In the genomic region with DNA sequence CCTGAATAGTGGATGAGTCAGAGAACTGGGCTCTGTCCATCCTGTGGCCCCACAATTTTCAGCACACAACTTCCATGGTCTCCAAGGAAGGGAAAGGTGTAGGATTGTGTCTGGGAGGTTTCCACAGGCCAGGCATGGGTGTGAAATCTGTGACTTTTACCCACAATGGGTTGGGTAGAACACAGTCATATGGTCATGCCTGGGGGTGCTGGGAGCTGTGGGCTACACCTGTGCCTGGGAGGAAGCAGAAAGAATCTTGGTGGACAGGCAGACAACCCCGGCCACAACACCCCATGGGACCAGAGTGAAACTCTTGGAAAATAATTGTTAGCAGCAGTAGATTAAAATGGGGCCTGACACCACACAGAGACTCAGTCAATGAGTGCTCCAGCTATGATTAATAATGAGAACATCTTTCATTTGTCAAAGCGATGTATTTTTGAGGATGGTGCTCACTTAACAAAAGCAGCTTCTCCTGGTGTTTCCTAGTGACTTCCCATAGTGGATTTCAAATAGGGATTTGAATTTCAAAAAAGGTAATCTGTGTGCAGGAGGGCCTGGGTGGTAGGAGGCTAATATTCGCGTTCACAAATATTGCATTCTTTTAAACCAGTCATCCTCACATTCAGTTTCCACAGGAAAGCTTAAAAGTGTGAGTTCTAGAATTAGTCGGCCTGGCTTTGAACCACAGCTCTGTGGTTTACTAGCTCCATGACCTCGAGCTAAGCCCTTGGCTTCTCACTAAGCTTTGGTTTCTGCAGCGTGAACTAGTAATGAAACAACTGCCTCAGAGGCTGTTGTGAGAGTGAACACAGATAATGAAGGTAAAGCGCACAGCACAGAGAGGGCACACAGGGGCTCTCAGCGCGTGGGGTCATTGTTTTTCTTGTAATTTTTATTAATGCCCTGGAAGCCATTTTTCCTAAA, we compare ENCODE assay signal across 15 cellular contexts.
"Had no signal": no experiment of that assay in that cellular context is flagged by ENCODE, and none has a peak within 500 bp of the region (broad histone marks: within the 10 kb centered on the region; RNA-seq: fewer than 3 reads in every experiment).

No MANE protein-coding gene starts in this region.

- H3K9me3 Mint-ChIP-seq: activated naive CD4-positive, alpha-beta T cell treated with anti-CD3 and anti-CD28 coated beads for 36 hours; endodermal cell; neural crest cell had no signal

- H3K36me3 Mint-ChIP-seq: brain had no signal

- H3K9me3 ChIP-seq: ovary, stomach, thoracic aorta had no signal

- H3K4me3 Mint-ChIP-seq: activated naive CD4-positive, alpha-beta T cell treated with anti-CD3 and anti-CD28 coated beads for 36 hours; brain; endodermal cell; neural crest cell had no signal

- H3K27ac Mint-ChIP-seq: activated naive CD4-positive, alpha-beta T cell treated with anti-CD3 and anti-CD28 coated beads for 36 hours; endodermal cell had no signal

- H3K27me3 ChIP-seq: ovary had no signal

- H3K4me3 ChIP-seq: ovary, stomach, thoracic aorta had no signal

- ATAC-seq: left ventricle myocardium superior had no signal

- DNase-seq: activated naive CD4-positive, alpha-beta T cell treated with anti-CD3 and anti-CD28 coated beads for 36 hours; amniotic stem cell; dermis blood vessel endothelial cell; endodermal cell; erythroblast; left ventricle myocardium superior; mesendoderm; stimulated activated CD4-positive, alpha-beta T cell treated with anti-CD3 and anti-CD28 coated beads, Interleukin-4, amount 100 ng/mL, for 1 hour; stimulated activated CD8-positive, alpha-beta memory T cell treated with anti-CD3 and anti-CD28 coated beads, Interleukin-4, amount 100 ng/mL, for 48 hours; stomach; T1000 had no signal

- H3K36me3 ChIP-seq: ovary, stomach, thoracic aorta had no signal

- H3K4me1 Mint-ChIP-seq: brain, endodermal cell, neural crest cell had no signal

- H3K27ac ChIP-seq: ovary, stomach, thoracic aorta had no signal

- H3K4me1 ChIP-seq: stomach had no signal
